Comparison of ENCODE assay signal across 8 cellular contexts in the genomic region with DNA sequence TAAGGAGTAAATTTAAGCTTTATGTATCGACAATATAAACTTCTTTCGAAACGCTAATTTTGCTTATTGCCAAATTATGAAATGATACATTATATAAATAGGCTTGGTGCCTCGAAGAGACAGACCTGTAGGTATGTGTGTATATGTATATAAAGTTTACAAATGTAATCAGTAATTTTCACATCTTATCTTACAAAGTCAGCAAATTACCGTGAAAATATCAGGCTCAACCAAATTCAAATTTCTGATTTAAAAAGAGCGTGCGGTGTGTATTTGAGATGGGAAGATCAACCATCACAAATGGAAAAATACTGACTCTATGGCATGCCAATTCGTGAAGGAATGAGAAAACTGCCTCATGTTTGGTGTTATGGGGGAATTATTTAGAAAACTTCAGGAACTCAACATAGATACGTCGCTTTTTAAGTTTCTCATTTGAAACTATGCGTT. TPM values are rescaled to one million over a fixed set of nuclear protein-coding genes. Genes with fewer than 3 reads are reported as not detected.
DNase-seq lines count a peak whose midpoint lies in the region; ATAC-seq and TF ChIP-seq lines count a peak whose summit lies in the region.

No MANE protein-coding gene starts in this region.

- intact Hi-C loops in Right ventricle myocardium inferior (cut with DNase I) (no loop called here), breast epithelium (cut with DNase I; ENCODE audit: low total_unique reads) (no loop called here)

- H3K36me3 ChIP-seq in cardiac muscle cell (no peaks in the 10 kb centered on the region), breast epithelium (peaks cover 4% of the 10 kb centered on the region), mesodermal cell (ENCODE audit: control insufficient read depth, insufficient read depth, low read length) (peaks cover 13% of the 10 kb centered on the region), urinary bladder (ENCODE audit: insufficient read depth) (no peaks in the 10 kb centered on the region)

- DNase-seq in cardiac muscle cell (ENCODE audit: low read depth in 1 of 2, low spot score in 1 of 2), result no peak
- no peak for DNase-seq in Right ventricle myocardium inferior (ENCODE audit: missing footprints)
- no peak for DNase-seq in breast epithelium (ENCODE audit: low spot score in 2 of 2)
- no peak for DNase-seq in NAMALWA (ENCODE audit: low spot score)

- 0% methylated on average over 2 to 4 of the region's 11 CpGs for WGBS in mesodermal cell (ENCODE audit: insufficient coverage in 2 of 2), 2 experiments
- WGBS in urinary bladder, result 22% methylated on average over 11 of the region's 11 CpGs

- H3K27me3 ChIP-seq in cardiac muscle cell (no peaks in the 10 kb centered on the region), breast epithelium (no peaks in the 10 kb centered on the region)

- H3K4me1 ChIP-seq in cardiac muscle cell (ENCODE audit: low read depth), result peaks cover 13% of the 10 kb centered on the region
- H3K4me1 ChIP-seq in breast epithelium, result peaks cover 0 to 8% of the 10 kb centered on the region in 2 donors
- peaks cover 11% of the 10 kb centered on the region for H3K4me1 ChIP-seq in mesodermal cell (ENCODE audit: control insufficient read depth, insufficient read depth, low read length, poor library complexity, severe bottlenecking)
- H3K4me1 ChIP-seq in urinary bladder (ENCODE audit: insufficient read depth), result no peaks in the 10 kb centered on the region

- H3K27ac ChIP-seq in cardiac muscle cell (peak overlapping the region; percentile 91), breast epithelium (peak overlapping the region; percentile 89 to 92), mesodermal cell (ENCODE audit: low read depth, low read length, severe bottlenecking) (peak overlapping the region; percentile 82), urinary bladder (ENCODE audit: low read depth) (peak overlapping the region; percentile 93)

- TF ChIP-seq CTCF in cardiac muscle cell (IDR thresholded peaks at IDR 0.05; ENCODE audit: low read depth, low read length) (no peak), breast epithelium (IDR thresholded peaks at IDR 0.05) (no peak)

- TF ChIP-seq POLR2A in breast epithelium (IDR thresholded peaks at IDR 0.05), result no peak

- ATAC-seq in Right ventricle myocardium inferior (no peak), GM19328 (IDR thresholded peaks at IDR 0.05; ENCODE audit: unreplicated experiment) (no peak), HG02885 (IDR thresholded peaks at IDR 0.05; ENCODE audit: poor library complexity, unreplicated experiment) (no peak)

- H3K4me3 ChIP-seq in cardiac muscle cell, result peak overlapping the region; percentile 62
- peak overlapping the region; percentile 62 to 77 (median 75) for H3K4me3 ChIP-seq in breast epithelium
- H3K4me3 ChIP-seq in mesodermal cell (ENCODE audit: extremely low read depth, insufficient read depth, low read length, poor library complexity, severe bottlenecking), result peak overlapping the region; percentile 87
- peak overlapping the region; percentile 94 for H3K4me3 ChIP-seq in urinary bladder (ENCODE audit: low read depth, low read length)

- H3K9me3 ChIP-seq in cardiac muscle cell (ENCODE audit: low read depth), result no peaks in the 10 kb centered on the region
- no peaks in the 10 kb centered on the region for H3K9me3 ChIP-seq in breast epithelium
- H3K9me3 ChIP-seq in mesodermal cell (ENCODE audit: control insufficient read depth, low read length), result no peaks in the 10 kb centered on the region

RNA-seq across cellular contexts. Expression of a gene that starts 0.5 kb away (rescaled TPM):
- total RNA-seq in cardiac muscle cell (30.2 and 30.4 TPM in 2 replicates), Right ventricle myocardium inferior (54.0 TPM), breast epithelium (10 to 100 TPM; 28.0 to 34.9 (median 31.8) TPM), urinary bladder (27.7 TPM)
- polyA plus RNA-seq in cardiac muscle cell (135 and 140 TPM in 2 replicates), urinary bladder (41.6 TPM)
- polyA plus RNA-seq in mesodermal cell (2013, experiment 1 of 2), result 64.6 TPM
- polyA plus RNA-seq in mesodermal cell (2013, experiment 2 of 2), result 73.5 TPM

RNA-seq across cellular contexts. Expression of a gene that starts 0.6 kb away (rescaled TPM):
- 77.6 and 87.8 TPM in 2 replicates for total RNA-seq in cardiac muscle cell
- 70.6 and 93.0 TPM in 2 replicates for polyA plus RNA-seq in cardiac muscle cell
- 27.3 TPM for total RNA-seq in Right ventricle myocardium inferior
- total RNA-seq in breast epithelium, result 10 to 100 TPM; 52.0 to 90.6 (median 62.3) TPM
- 70.3 TPM for polyA plus RNA-seq in mesodermal cell (2013, experiment 1 of 2)
- 65.8 TPM for polyA plus RNA-seq in mesodermal cell (2013, experiment 2 of 2)
- total RNA-seq in urinary bladder, result 104 TPM
- 39.6 TPM for polyA plus RNA-seq in urinary bladder
